Comparison of ENCODE assay signal across 8 cellular contexts in the genomic region with DNA sequence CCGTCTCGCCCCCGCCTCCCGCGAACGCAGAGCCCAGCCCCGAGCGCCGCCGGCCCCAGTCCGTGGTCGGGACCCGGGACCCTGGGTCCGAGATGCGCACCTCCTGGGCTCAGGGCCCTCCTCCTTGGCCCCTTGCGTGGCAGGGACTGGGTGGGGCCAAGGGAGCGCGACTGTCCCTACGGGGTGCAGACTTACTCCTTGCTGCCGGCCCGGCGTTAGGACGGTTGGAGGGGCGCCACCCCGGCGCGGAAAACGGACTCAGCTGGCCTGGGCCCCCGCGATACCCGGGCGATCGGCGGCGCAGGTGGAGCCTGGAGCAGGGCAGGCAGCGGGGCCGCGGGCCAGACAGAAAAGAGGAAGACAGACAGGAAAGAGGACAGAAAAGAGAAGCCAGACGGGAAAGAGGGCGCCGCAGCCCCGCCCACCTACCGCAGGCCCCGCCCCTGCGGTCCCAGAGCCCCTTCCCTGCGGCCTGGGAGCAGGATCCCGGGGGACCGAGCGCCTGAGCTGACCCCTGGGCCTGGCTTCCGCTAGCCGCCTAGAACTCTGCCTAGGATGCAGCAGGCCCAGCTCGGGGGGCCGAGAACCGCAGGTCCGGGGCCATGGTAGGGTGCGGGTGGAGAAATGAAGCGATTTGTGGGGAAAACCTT. TPM values are rescaled to one million over a fixed set of nuclear protein-coding genes. Genes with fewer than 3 reads are reported as not detected.
DNase-seq lines count a peak whose midpoint lies in the region; ATAC-seq and TF ChIP-seq lines count a peak whose summit lies in the region.

A gene (minus strand): TSS at position 356 of the 650 bp plus-strand sequence. CDS start 1,502 bp downstream, outside the sequence.

- H3K36me3 Mint-ChIP-seq in IgD-negative memory B cell, result peaks cover 2% of the 10 kb centered on the region
- no peaks in the 10 kb centered on the region for H3K36me3 Mint-ChIP-seq in activated CD8-positive, alpha-beta T cell treated with anti-CD3 and anti-CD28 coated beads for 36 hours (ENCODE audit: low read depth)
- H3K36me3 Mint-ChIP-seq in naive thymus-derived CD8-positive, alpha-beta T cell, result no peaks in the 10 kb centered on the region

- peak within 1 kb of the TSS; percentile 84 to 94 (median 90) for H3K4me3 Mint-ChIP-seq in IgD-negative memory B cell
- peak within 1 kb of the TSS; percentile 67 for H3K4me3 Mint-ChIP-seq in activated CD8-positive, alpha-beta T cell treated with anti-CD3 and anti-CD28 coated beads for 36 hours
- H3K4me3 Mint-ChIP-seq in naive thymus-derived CD8-positive, alpha-beta T cell, result peak within 1 kb of the TSS; percentile 69 to 87 (median 76)

- ATAC-seq in activated CD8-positive, alpha-beta T cell treated with anti-CD3 and anti-CD28 coated beads for 36 hours, result peak; percentile 56
- peak; percentile 56 to 66 for ATAC-seq in naive thymus-derived CD8-positive, alpha-beta T cell
- ATAC-seq in HG03354 (IDR thresholded peaks at IDR 0.05; ENCODE audit: poor library complexity, severe bottlenecking, unreplicated experiment), result no peak

- H3K27me3 Mint-ChIP-seq in IgD-negative memory B cell, result peaks cover 3% of the 10 kb centered on the region
- H3K27me3 Mint-ChIP-seq in activated CD8-positive, alpha-beta T cell treated with anti-CD3 and anti-CD28 coated beads for 36 hours, result peaks cover 3% of the 10 kb centered on the region
- H3K27me3 Mint-ChIP-seq in naive thymus-derived CD8-positive, alpha-beta T cell, result peaks cover 0 to 4% (median 2%) of the 10 kb centered on the region in 5 donors

- peak within 1 kb of the TSS in 2 of 3 donors; percentile 58 to 74 for H3K27ac Mint-ChIP-seq in IgD-negative memory B cell
- no peak within 1 kb of the TSS for H3K27ac Mint-ChIP-seq in activated CD8-positive, alpha-beta T cell treated with anti-CD3 and anti-CD28 coated beads for 36 hours
- H3K27ac Mint-ChIP-seq in naive thymus-derived CD8-positive, alpha-beta T cell, result peak within 1 kb of the TSS in 1 of 10 donors; percentile 62

- peaks cover 8 to 15% (median 13%) of the 10 kb centered on the region in 3 donors for H3K4me1 Mint-ChIP-seq in IgD-negative memory B cell
- no peaks in the 10 kb centered on the region for H3K4me1 Mint-ChIP-seq in activated CD8-positive, alpha-beta T cell treated with anti-CD3 and anti-CD28 coated beads for 36 hours (ENCODE audit: low read depth)
- H3K4me1 Mint-ChIP-seq in naive thymus-derived CD8-positive, alpha-beta T cell, result peaks cover 1 to 15% (median 7%) of the 10 kb centered on the region in 4 donors

- intact Hi-C loops in activated CD8-positive, alpha-beta T cell treated with anti-CD3 and anti-CD28 coated beads for 36 hours (cut with micrococcal nuclease), result no loop called here

- CTCF ChIA-PET in activated CD8-positive, alpha-beta T cell treated with anti-CD3 and anti-CD28 coated beads for 36 hours (lab: Charles Lee), result interaction anchor here (1.4 kb wide), 1 partner anchor 18 kb away, joined by 5 read pairs; no protein-coding TSS in a partner anchor

- TF ChIP-seq CTCF in activated CD8-positive, alpha-beta T cell treated with anti-CD3 and anti-CD28 coated beads for 36 hours (IDR thresholded peaks at IDR 0.05), result no peak
- TF ChIP-seq CTCF in fibroblast of pulmonary artery (IDR thresholded peaks at IDR 0.05; ENCODE audit: low read length, missing control alignments), result no peak

- DNase-seq in DMS 273 (lab: John Stamatoyannopoulos, UW; ENCODE audit: unreplicated experiment) (peak; percentile 46), DMS 273 treated with DMSO at 0.1 percent for 48 hours (lab: John Stamatoyannopoulos, UW) (no peak), fibroblast of pulmonary artery (ENCODE audit: low read depth) (peak; percentile 11)
- DNase-seq in activated CD8-positive, alpha-beta T cell treated with anti-CD3 and anti-CD28 coated beads for 36 hours, result peak; percentile 25
- DNase-seq in naive thymus-derived CD8-positive, alpha-beta T cell, result peak in 3 of 10 donors; percentile 33 to 40 (median 39)
- DNase-seq in effector CD8-positive, alpha-beta T cell (lab: John Stamatoyannopoulos, UW), result no peak

- H3K4me3 ChIP-seq in fibroblast of pulmonary artery (replicated peaks; ENCODE audit: low read depth, low read length), result peak within 1 kb of the TSS; percentile 58

- POLR2A ChIA-PET in activated CD8-positive, alpha-beta T cell treated with anti-CD3 and anti-CD28 coated beads for 36 hours (lab: Charles Lee), result interaction anchor here (0.6 kb wide), 1 partner anchor 120 kb away, joined by 3 read pairs; no protein-coding TSS in a partner anchor
- POLR2A ChIA-PET in naive thymus-derived CD8-positive, alpha-beta T cell (lab: Charles Lee), result interaction anchor here (1.5 kb wide), 1 partner anchor 16 kb away, joined by 3 read pairs; no protein-coding TSS in a partner anchor

- no peaks in the 10 kb centered on the region for H3K9me3 Mint-ChIP-seq in IgD-negative memory B cell
- no peaks in the 10 kb centered on the region for H3K9me3 Mint-ChIP-seq in activated CD8-positive, alpha-beta T cell treated with anti-CD3 and anti-CD28 coated beads for 36 hours
- H3K9me3 Mint-ChIP-seq in naive thymus-derived CD8-positive, alpha-beta T cell, result no peaks in the 10 kb centered on the region

RNA-seq across cellular contexts. Expression of the gene that starts here (rescaled TPM):
- polyA plus RNA-seq in IgD-negative memory B cell, result 1.7 TPM
- total RNA-seq in activated CD8-positive, alpha-beta T cell treated with anti-CD3 and anti-CD28 coated beads for 36 hours, result 1 to 10 TPM; 3.6 to 4.1 TPM
- 1 to 10 TPM; 4.1 to 4.9 TPM for total RNA-seq in naive thymus-derived CD8-positive, alpha-beta T cell
- polyA plus RNA-seq in naive thymus-derived CD8-positive, alpha-beta T cell, result not detected

Comparison
In these comparisons a context has a peak if more than half of its experiments do, and no peak if none do; other contexts are left out.
1. DNase-seq: peak in DMS 273 (single experiment), activated CD8-positive, alpha-beta T cell treated with anti-CD3 and anti-CD28 coated beads for 36 hours (single experiment) and fibroblast of pulmonary artery (single experiment); none in DMS 273 treated with DMSO at 0.1 percent for 48 hours (single experiment) and effector CD8-positive, alpha-beta T cell (single experiment).
2. Peak in every context shown above with its lines, with median percentiles within 50 percentile points of each other: H3K4me3 Mint-ChIP-seq.